28 cellular contexts compared by ENCODE assay signal in genomic region chr5:32848120-32848519, GRCh38.
"Had no signal": no experiment of that assay in that cellular context is flagged by ENCODE, and none has a peak within 500 bp of the region (broad histone marks: within the 10 kb centered on the region; RNA-seq: fewer than 3 reads in every experiment).

No MANE protein-coding gene starts in this region.

- ATAC-seq: effector memory CD8-positive, alpha-beta T cell; esophagus mucosa; gastrocnemius medialis; heart right ventricle; left cardiac atrium; left lung; left ventricle myocardium superior; lower lobe of right lung; mucosa of descending colon had no signal

- H3K27me3 ChIP-seq: colonic mucosa, gastrocnemius medialis, heart right ventricle, left lung had no signal

- H3K9me3 Mint-ChIP-seq: dendritic cell treated with granulocyte-macrophage colony-stimulating factor and Interleukin-4, amounts not matched to agents 40 ng/mL and 50 ng/mL, for 4 days; endodermal cell; mesothelial cell of epicardium had no signal

- DNase-seq: colonic mucosa; cortex of kidney; effector CD8-positive, alpha-beta T cell; effector memory CD8-positive, alpha-beta T cell; endodermal cell; erythroblast; esophagus squamous epithelium; foreskin fibroblast; foreskin melanocyte; gastrocnemius medialis; glutamatergic neuron; head of caudate nucleus; heart right ventricle; hippocampal formation; left cardiac atrium; left lung; left ventricle myocardium superior; lower lobe of right lung; mesenchymal stem cell; mucosa of descending colon; naive B cell had no signal

- H3K27me3 Mint-ChIP-seq: dendritic cell treated with granulocyte-macrophage colony-stimulating factor and Interleukin-4, amounts not matched to agents 40 ng/mL and 50 ng/mL, for 4 days; effector memory CD8-positive, alpha-beta T cell had no signal

- H3K4me1 ChIP-seq: colonic mucosa, gastrocnemius medialis, left lung, lower lobe of right lung had no signal

- FAIRE-seq: endometrium, islet of Langerhans, keratinocyte had no signal

- H3K27ac ChIP-seq: colonic mucosa, epithelial cell of prostate, esophagus squamous epithelium, gastrocnemius medialis, heart right ventricle, left lung, lower lobe of right lung had no signal

- H3K9me3 ChIP-seq: colonic mucosa, gastrocnemius medialis, heart right ventricle, left lung, lower lobe of right lung, mucosa of descending colon had no signal

- H3K36me3 ChIP-seq: colonic mucosa, esophagus squamous epithelium, gastrocnemius medialis, heart right ventricle, left lung, lower lobe of right lung had no signal

- H3K27ac Mint-ChIP-seq: dendritic cell treated with granulocyte-macrophage colony-stimulating factor and Interleukin-4, amounts not matched to agents 40 ng/mL and 50 ng/mL, for 4 days; effector memory CD8-positive, alpha-beta T cell; endodermal cell; mesothelial cell of epicardium; naive B cell had no signal

- H3K36me3 Mint-ChIP-seq: mesothelial cell of epicardium, naive B cell had no signal

- H3K4me3 ChIP-seq: colonic mucosa, esophagus squamous epithelium, gastrocnemius medialis, heart right ventricle, left lung, lower lobe of right lung, mucosa of descending colon had no signal

- H3K4me1 Mint-ChIP-seq: naive B cell had no signal

- H3K4me3 Mint-ChIP-seq: dendritic cell treated with granulocyte-macrophage colony-stimulating factor and Interleukin-4, amounts not matched to agents 40 ng/mL and 50 ng/mL, for 4 days; effector memory CD8-positive, alpha-beta T cell; endodermal cell; mesothelial cell of epicardium; naive B cell had no signal
